In the genomic region with DNA sequence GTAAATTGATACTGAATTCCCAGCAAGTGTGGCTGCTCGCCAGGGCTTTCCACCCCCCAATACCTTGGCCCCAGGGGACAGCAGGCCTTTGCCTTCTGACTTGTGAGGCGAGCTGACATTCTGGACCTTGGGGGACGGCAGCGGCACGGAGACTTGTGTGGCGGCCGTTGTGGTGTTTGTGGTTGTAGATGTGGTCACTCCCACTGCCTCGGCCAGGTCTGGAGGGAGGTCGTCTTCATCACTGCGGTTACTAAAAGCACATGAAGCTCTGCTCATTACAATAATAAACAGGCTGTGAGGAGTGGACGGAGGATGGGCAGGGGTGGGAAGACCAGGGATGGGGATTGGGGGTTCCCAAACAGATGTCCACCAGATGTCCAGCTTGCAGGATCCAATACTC, we compare ENCODE assay signal across 29 cellular contexts. TPM values are rescaled to one million over a fixed set of nuclear protein-coding genes. Genes with fewer than 3 reads are reported as not detected.
DNase-seq lines count a peak whose midpoint lies in the region; ATAC-seq and TF ChIP-seq lines count a peak whose summit lies in the region.
"Had no signal": no experiment of that assay in that cellular context is flagged by ENCODE, and none has a peak within 500 bp of the region (broad histone marks: within the 10 kb centered on the region; RNA-seq: fewer than 3 reads in every experiment).

No MANE protein-coding gene starts in this region.

- POLR2A ChIA-PET in activated CD4-positive, alpha-beta T cell treated with anti-CD3 and anti-CD28 coated beads, Interleukin-2, amount 10 ng/mL, durations not matched to agents 7 days and 5 days (lab: Charles Lee): no interaction called here

- no peaks in the 10 kb centered on the region for H3K36me3 Mint-ChIP-seq in glutamatergic neuron (ENCODE audit: unreplicated experiment)
- H3K36me3 Mint-ChIP-seq in activated naive CD4-positive, alpha-beta T cell treated with anti-CD3 and anti-CD28 coated beads, Interleukin-2, amount 10 ng/mL, durations not matched to agents 7 days and 5 days: no peaks in the 10 kb centered on the region
- H3K36me3 Mint-ChIP-seq in activated CD4-positive, alpha-beta T cell treated with anti-CD3 and anti-CD28 coated beads, Interleukin-2, amount 10 ng/mL, durations not matched to agents 7 days and 5 days (ENCODE audit: low read depth): no peaks in the 10 kb centered on the region
- H3K36me3 Mint-ChIP-seq: memory B cell had no signal

- H3K4me1 Mint-ChIP-seq in glutamatergic neuron (ENCODE audit: low read depth, unreplicated experiment): peaks cover 29% of the 10 kb centered on the region
- H3K4me1 Mint-ChIP-seq in activated naive CD4-positive, alpha-beta T cell treated with anti-CD3 and anti-CD28 coated beads, Interleukin-2, amount 10 ng/mL, durations not matched to agents 7 days and 5 days: peaks cover 5% of the 10 kb centered on the region
- H3K4me1 Mint-ChIP-seq in activated CD4-positive, alpha-beta T cell treated with anti-CD3 and anti-CD28 coated beads, Interleukin-2, amount 10 ng/mL, durations not matched to agents 7 days and 5 days: peaks cover 4% of the 10 kb centered on the region
- H3K4me1 Mint-ChIP-seq: memory B cell, neural crest cell, T-helper 17 cell had no signal

- TF ChIP-seq CTCF in astrocyte of the spinal cord (IDR thresholded peaks at IDR 0.05; ENCODE audit: low read depth, low read length) (no peak), glutamatergic neuron (IDR thresholded peaks at IDR 0.05; ENCODE audit: partially characterized antibody, unreplicated experiment) (no peak)

- ATAC-seq in GM19035 (IDR thresholded peaks at IDR 0.05; ENCODE audit: unreplicated experiment): no peak
- ATAC-seq: body of pancreas, foreskin keratinocyte, left colon, pancreas, SK-N-SH treated with all-trans-retinoic acid at 6 μM for 48 hours, T-helper 17 cell had no signal

- no peak overlapping the region for H3K4me3 ChIP-seq in astrocyte of the spinal cord (ENCODE audit: low read depth, low read length)
- H3K4me3 ChIP-seq: body of pancreas, pancreas, smooth muscle cell, transverse colon had no signal

- in situ Hi-C loops in astrocyte of the spinal cord (cut with HindIII; ENCODE audit: low sequenced_read_pairs): no loop called here

- peaks cover 3% of the 10 kb centered on the region for H3K27me3 Mint-ChIP-seq in glutamatergic neuron (ENCODE audit: unreplicated experiment)
- H3K27me3 Mint-ChIP-seq in activated naive CD4-positive, alpha-beta T cell treated with anti-CD3 and anti-CD28 coated beads, Interleukin-2, amount 10 ng/mL, durations not matched to agents 7 days and 5 days: peaks cover 39% of the 10 kb centered on the region
- peaks cover 2% of the 10 kb centered on the region for H3K27me3 Mint-ChIP-seq in activated CD4-positive, alpha-beta T cell treated with anti-CD3 and anti-CD28 coated beads, Interleukin-2, amount 10 ng/mL, durations not matched to agents 7 days and 5 days

- DNase-seq in Daoy (ENCODE audit: low read depth) (peak; percentile 14), NCI-H2171 (lab: John Stamatoyannopoulos, UW) (peak; percentile 89), astrocyte of the spinal cord (ENCODE audit: low read depth, low spot score) (peak; percentile 31), glutamatergic neuron (peak; percentile 80), medulla oblongata (ENCODE audit: extremely low spot score) (no peak)
- no peak for DNase-seq in activated naive CD4-positive, alpha-beta T cell treated with anti-CD3 and anti-CD28 coated beads, Interleukin-2, amount 10 ng/mL, durations not matched to agents 7 days and 5 days
- no peak for DNase-seq in activated CD4-positive, alpha-beta T cell treated with anti-CD3 and anti-CD28 coated beads, Interleukin-2, amount 10 ng/mL, durations not matched to agents 7 days and 5 days
- DNase-seq: activated CD4-positive, CD25-positive, alpha-beta regulatory T cell treated with anti-CD3 and anti-CD28 coated beads, Interleukin-2, amount 50 U/mL, for 72 hours; activated gamma-delta T cell; activated T-cell treated with anti-CD3 and anti-CD28 coated beads, Interleukin-2, amount 50 U/mL, for 1 hour; body of pancreas; Caco-2; foreskin keratinocyte; hippocampal formation; left colon; NCI-H1048; NCI-H1930; NCI-H226; NCI-H774; pancreas; retina; stimulated activated CD4-positive, alpha-beta T cell treated with anti-CD3 and anti-CD28 coated beads, Interleukin-1b, Interleukin-23, amount 100 ng/mL, for 48 hours; T-helper 17 cell; transverse colon had no signal

- CTCF ChIA-PET in activated naive CD4-positive, alpha-beta T cell treated with anti-CD3 and anti-CD28 coated beads, Interleukin-2, amount 10 ng/mL, durations not matched to agents 7 days and 5 days (lab: Charles Lee): interaction anchor here (2.6 kb wide), 1 partner anchor 11 kb away, joined by 5 read pairs; no protein-coding TSS in a partner anchor
- CTCF ChIA-PET in activated CD4-positive, alpha-beta T cell treated with anti-CD3 and anti-CD28 coated beads, Interleukin-2, amount 10 ng/mL, durations not matched to agents 7 days and 5 days (lab: Charles Lee): no interaction called here

- peaks cover 6% of the 10 kb centered on the region for H3K9me3 Mint-ChIP-seq in glutamatergic neuron (ENCODE audit: unreplicated experiment)
- H3K9me3 Mint-ChIP-seq in activated naive CD4-positive, alpha-beta T cell treated with anti-CD3 and anti-CD28 coated beads, Interleukin-2, amount 10 ng/mL, durations not matched to agents 7 days and 5 days: no peaks in the 10 kb centered on the region
- H3K9me3 Mint-ChIP-seq in activated CD4-positive, alpha-beta T cell treated with anti-CD3 and anti-CD28 coated beads, Interleukin-2, amount 10 ng/mL, durations not matched to agents 7 days and 5 days: no peaks in the 10 kb centered on the region
- H3K9me3 Mint-ChIP-seq: memory B cell, neural crest cell had no signal

- peak overlapping the region; percentile 98 for H3K27ac Mint-ChIP-seq in glutamatergic neuron (ENCODE audit: unreplicated experiment)
- no peak overlapping the region for H3K27ac Mint-ChIP-seq in activated naive CD4-positive, alpha-beta T cell treated with anti-CD3 and anti-CD28 coated beads, Interleukin-2, amount 10 ng/mL, durations not matched to agents 7 days and 5 days
- no peak overlapping the region for H3K27ac Mint-ChIP-seq in activated CD4-positive, alpha-beta T cell treated with anti-CD3 and anti-CD28 coated beads, Interleukin-2, amount 10 ng/mL, durations not matched to agents 7 days and 5 days
- H3K27ac Mint-ChIP-seq: memory B cell, T-helper 17 cell had no signal

- peak overlapping the region; percentile 85 for H3K4me3 Mint-ChIP-seq in glutamatergic neuron (ENCODE audit: unreplicated experiment)
- no peak overlapping the region for H3K4me3 Mint-ChIP-seq in activated naive CD4-positive, alpha-beta T cell treated with anti-CD3 and anti-CD28 coated beads, Interleukin-2, amount 10 ng/mL, durations not matched to agents 7 days and 5 days
- H3K4me3 Mint-ChIP-seq in activated CD4-positive, alpha-beta T cell treated with anti-CD3 and anti-CD28 coated beads, Interleukin-2, amount 10 ng/mL, durations not matched to agents 7 days and 5 days: no peak overlapping the region
- H3K4me3 Mint-ChIP-seq: memory B cell, neural crest cell, T-helper 17 cell had no signal

RNA-seq across cellular contexts. Expression of gene FRRS1L, which starts 27.1 kb away (rescaled TPM):
- 0.03 TPM in 1 of 2 replicates, not detected in the other for total RNA-seq in Daoy (2014; rRNA removed; shearing (Covaris generic))
- total RNA-seq in glutamatergic neuron (ENCODE audit: unreplicated experiment): 4.4 TPM
- not detected for total RNA-seq in activated CD4-positive, alpha-beta T cell treated with anti-CD3 and anti-CD28 coated beads, Interleukin-2, amount 10 ng/mL, durations not matched to agents 7 days and 5 days
- total RNA-seq: Caco-2, T-helper 17 cell had no signal

Comparison
In these comparisons a context has a peak if more than half of its experiments do, and no peak if none do; other contexts are left out.
1. DNase-seq: peak in Daoy (single experiment), NCI-H2171 (single experiment), astrocyte of the spinal cord (single experiment) and glutamatergic neuron (single experiment); none in activated naive CD4-positive, alpha-beta T cell treated with anti-CD3 and anti-CD28 coated beads, Interleukin-2, amount 10 ng/mL, durations not matched to agents 7 days and 5 days (single experiment), medulla oblongata (single experiment) and activated CD4-positive, alpha-beta T cell treated with anti-CD3 and anti-CD28 coated beads, Interleukin-2, amount 10 ng/mL, durations not matched to agents 7 days and 5 days (single experiment).